ENCODE assay signal across 8 cellular contexts in genomic region chr5:172849636-172850453, GRCh38. TPM values are rescaled to one million over a fixed set of nuclear protein-coding genes. Genes with fewer than 3 reads are reported as not detected.
DNase-seq lines count a peak whose midpoint lies in the region; ATAC-seq and TF ChIP-seq lines count a peak whose summit lies in the region.

No MANE protein-coding gene starts in this region.

- H3K27me3 Mint-ChIP-seq in activated naive CD8-positive, alpha-beta T cell treated with anti-CD3 and anti-CD28 coated beads, Interleukin-2, amount 50 U/mL, for 24 hours, result no peaks in the 10 kb centered on the region
- H3K27me3 Mint-ChIP-seq in activated T-helper 1 cell treated with anti-CD3 and anti-CD28 coated beads, Interleukin-12 subunit alpha, Interleukin-12 subunit beta, Interleukin-2, Interleukin-4 antibody, amounts not matched to agents 30 ng/mL and 10 ng/mL and 1 ng/mL, durations not matched to agents 14 hours and 24 hours and 36 hours (ENCODE audit: insufficient read depth), result no peaks in the 10 kb centered on the region

- H3K9me3 Mint-ChIP-seq in activated naive CD8-positive, alpha-beta T cell treated with anti-CD3 and anti-CD28 coated beads, Interleukin-2, amount 50 U/mL, for 24 hours, result no peaks in the 10 kb centered on the region
- no peaks in the 10 kb centered on the region for H3K9me3 Mint-ChIP-seq in activated T-helper 1 cell treated with anti-CD3 and anti-CD28 coated beads, Interleukin-12 subunit alpha, Interleukin-12 subunit beta, Interleukin-2, Interleukin-4 antibody, amounts not matched to agents 30 ng/mL and 10 ng/mL and 1 ng/mL, durations not matched to agents 14 hours and 24 hours and 36 hours

- peaks cover 66% of the 10 kb centered on the region for H3K4me1 Mint-ChIP-seq in activated naive CD8-positive, alpha-beta T cell treated with anti-CD3 and anti-CD28 coated beads, Interleukin-2, amount 50 U/mL, for 24 hours
- H3K4me1 Mint-ChIP-seq in activated T-helper 1 cell treated with anti-CD3 and anti-CD28 coated beads, Interleukin-12 subunit alpha, Interleukin-12 subunit beta, Interleukin-2, Interleukin-4 antibody, amounts not matched to agents 30 ng/mL and 10 ng/mL and 1 ng/mL, durations not matched to agents 14 hours and 24 hours and 36 hours (ENCODE audit: low read depth), result peaks cover 32% of the 10 kb centered on the region

- no peak overlapping the region for H3K4me3 ChIP-seq in dorsolateral prefrontal cortex

- DNase-seq in activated naive CD8-positive, alpha-beta T cell treated with anti-CD3 and anti-CD28 coated beads, Interleukin-2, amount 50 U/mL, for 24 hours, result no peak
- DNase-seq in renal cortical epithelial cell (ENCODE audit: low read depth) (peak; percentile 87), NCI-H2196 treated with DMSO at 0.1 percent for 48 hours (lab: John Stamatoyannopoulos, UW; ENCODE audit: unreplicated experiment) (no peak), dorsolateral prefrontal cortex (no peak), sciatic nerve (ENCODE audit: low spot score) (no peak)
- DNase-seq in activated T-helper 1 cell treated with anti-CD3 and anti-CD28 coated beads, Interleukin-12 subunit alpha, Interleukin-12 subunit beta, Interleukin-2, Interleukin-4 antibody, amounts not matched to agents 30 ng/mL and 10 ng/mL and 1 ng/mL, durations not matched to agents 14 hours and 24 hours and 36 hours (ENCODE audit: low spot score), result no peak

- H3K27ac ChIP-seq in dorsolateral prefrontal cortex, result no peak overlapping the region

- ATAC-seq in GM18867 (IDR thresholded peaks at IDR 0.05; ENCODE audit: unreplicated experiment) (peak; percentile 47), HG02885 (IDR thresholded peaks at IDR 0.05; ENCODE audit: poor library complexity, unreplicated experiment) (peak; percentile 50), sciatic nerve (no peak)
- peak; percentile 35 for ATAC-seq in activated naive CD8-positive, alpha-beta T cell treated with anti-CD3 and anti-CD28 coated beads, Interleukin-2, amount 50 U/mL, for 24 hours

- intact Hi-C loops in activated T-helper 1 cell treated with anti-CD3 and anti-CD28 coated beads, Interleukin-12 subunit alpha, Interleukin-12 subunit beta, Interleukin-2, Interleukin-4 antibody, amounts not matched to agents 30 ng/mL and 10 ng/mL and 1 ng/mL, durations not matched to agents 14 hours and 24 hours and 36 hours (cut with micrococcal nuclease), result no loop called here
- intact Hi-C loops in dorsolateral prefrontal cortex (cut with DNase I), result no loop called here
- intact Hi-C loops in sciatic nerve (cut with DNase I), result loop anchor here (5.0 kb wide), 1 partner anchor 562 kb away; no protein-coding TSS in a partner anchor

- no peaks in the 10 kb centered on the region for H3K36me3 Mint-ChIP-seq in activated naive CD8-positive, alpha-beta T cell treated with anti-CD3 and anti-CD28 coated beads, Interleukin-2, amount 50 U/mL, for 24 hours (ENCODE audit: low read depth)
- peaks cover 2% of the 10 kb centered on the region for H3K36me3 Mint-ChIP-seq in activated T-helper 1 cell treated with anti-CD3 and anti-CD28 coated beads, Interleukin-12 subunit alpha, Interleukin-12 subunit beta, Interleukin-2, Interleukin-4 antibody, amounts not matched to agents 30 ng/mL and 10 ng/mL and 1 ng/mL, durations not matched to agents 14 hours and 24 hours and 36 hours (ENCODE audit: low read depth)

- no peak for TF ChIP-seq CTCF in dorsolateral prefrontal cortex (IDR thresholded peaks at IDR 0.05 in 54 of 56, conservative IDR thresholded peaks at IDR 0.05 in 2 of 56; ENCODE audit: low read depth in 1 of 56, partially characterized antibody in 56 of 56)

- H3K27ac Mint-ChIP-seq in activated naive CD8-positive, alpha-beta T cell treated with anti-CD3 and anti-CD28 coated beads, Interleukin-2, amount 50 U/mL, for 24 hours, result peak overlapping the region; percentile 57
- no peak overlapping the region for H3K27ac Mint-ChIP-seq in activated T-helper 1 cell treated with anti-CD3 and anti-CD28 coated beads, Interleukin-12 subunit alpha, Interleukin-12 subunit beta, Interleukin-2, Interleukin-4 antibody, amounts not matched to agents 30 ng/mL and 10 ng/mL and 1 ng/mL, durations not matched to agents 14 hours and 24 hours and 36 hours

- H3K27me3 ChIP-seq in dorsolateral prefrontal cortex, result no peaks in the 10 kb centered on the region

- no peak overlapping the region for H3K4me3 Mint-ChIP-seq in activated naive CD8-positive, alpha-beta T cell treated with anti-CD3 and anti-CD28 coated beads, Interleukin-2, amount 50 U/mL, for 24 hours
- H3K4me3 Mint-ChIP-seq in activated T-helper 1 cell treated with anti-CD3 and anti-CD28 coated beads, Interleukin-12 subunit alpha, Interleukin-12 subunit beta, Interleukin-2, Interleukin-4 antibody, amounts not matched to agents 30 ng/mL and 10 ng/mL and 1 ng/mL, durations not matched to agents 14 hours and 24 hours and 36 hours, result no peak overlapping the region

RNA-seq across cellular contexts. Expression of gene ERGIC1, which starts 15.8 kb away (rescaled TPM):
- total RNA-seq in renal cortical epithelial cell (143 and 240 TPM in 2 replicates), dorsolateral prefrontal cortex (100 to 1,000 TPM in 4 of 120 experiments, 10 to 100 TPM in 116; 48.4 to 109 (median 68.1) TPM), sciatic nerve (87.3 TPM)
- 47.4 and 47.9 TPM in 2 replicates for total RNA-seq in activated T-helper 1 cell treated with anti-CD3 and anti-CD28 coated beads, Interleukin-12 subunit alpha, Interleukin-12 subunit beta, Interleukin-2, Interleukin-4 antibody, amounts not matched to agents 30 ng/mL and 10 ng/mL and 1 ng/mL, durations not matched to agents 14 hours and 24 hours and 36 hours
